In genomic region chr18:61893971-61894750, GRCh38 we compare ENCODE assay signal across 7 cellular contexts. TPM values are rescaled to one million over a fixed set of nuclear protein-coding genes. Genes with fewer than 3 reads are reported as not detected.
A peak's percentile ranks its signal among the peaks of the same experiment; 100 is the strongest.
DNase-seq lines count a peak whose midpoint lies in the region; ATAC-seq and TF ChIP-seq lines count a peak whose summit lies in the region.

No MANE protein-coding gene starts in this region.

- peak; percentile 27 for DNase-seq in NCI-H1694 (lab: John Stamatoyannopoulos, UW)
- peak; percentile 48 to 53 for DNase-seq in activated CD4-positive, alpha-beta T cell treated with anti-CD3 and anti-CD28 coated beads for 24 hours (ENCODE audit: low read depth in 2 of 2)
- DNase-seq in coronary artery (ENCODE audit: low spot score), result peak; percentile 93
- peak; percentile 93 for DNase-seq in left lobe of liver (ENCODE audit: low spot score)
- DNase-seq in stimulated activated CD4-positive, alpha-beta T cell treated with anti-CD3 and anti-CD28 coated beads, Interleukin-1b, Interleukin-23, amount 100 ng/mL, for 4 hours (ENCODE audit: low read depth in 2 of 2), result peak; percentile 58 to 68

- peak overlapping the region; percentile 94 to 97 for H3K27ac ChIP-seq in coronary artery

- H3K4me3 ChIP-seq in coronary artery, result peak overlapping the region; percentile 100

- ATAC-seq in GM18505 (IDR thresholded peaks at IDR 0.05; ENCODE audit: unreplicated experiment), result peak; percentile 87
- peak; percentile 87 for ATAC-seq in HG02798 (IDR thresholded peaks at IDR 0.05; ENCODE audit: poor library complexity, unreplicated experiment)
- peak; percentile 79 for ATAC-seq in left lobe of liver

- no peak for TF ChIP-seq POLR2A in GM18505 (IDR thresholded peaks at IDR 0.05; ENCODE audit: borderline replicate concordance, extremely low read depth, insufficient read depth, insufficient read length)

- no peak for TF ChIP-seq CTCF in coronary artery (IDR thresholded peaks at IDR 0.05)

RNA-seq across cellular contexts. Expression of gene RNF152, which starts 1.4 kb away (rescaled TPM):
- total RNA-seq in left lobe of liver, result 102 TPM

Comparison
In these comparisons a context has a peak if more than half of its experiments do, and no peak if none do; other contexts are left out.
1. Peak in every context shown above with its lines: DNase-seq, ATAC-seq, H3K4me3 ChIP-seq and H3K27ac ChIP-seq.
2. DNase-seq: peak in every context shown above with its lines; median percentile 93 in coronary artery; 93 in left lobe of liver; 63 in stimulated activated CD4-positive, alpha-beta T cell treated with anti-CD3 and anti-CD28 coated beads, Interleukin-1b, Interleukin-23, amount 100 ng/mL, for 4 hours; 50 in activated CD4-positive, alpha-beta T cell treated with anti-CD3 and anti-CD28 coated beads for 24 hours; 27 in NCI-H1694.